1 cellular context compared by ENCODE assay signal in the genomic region with DNA sequence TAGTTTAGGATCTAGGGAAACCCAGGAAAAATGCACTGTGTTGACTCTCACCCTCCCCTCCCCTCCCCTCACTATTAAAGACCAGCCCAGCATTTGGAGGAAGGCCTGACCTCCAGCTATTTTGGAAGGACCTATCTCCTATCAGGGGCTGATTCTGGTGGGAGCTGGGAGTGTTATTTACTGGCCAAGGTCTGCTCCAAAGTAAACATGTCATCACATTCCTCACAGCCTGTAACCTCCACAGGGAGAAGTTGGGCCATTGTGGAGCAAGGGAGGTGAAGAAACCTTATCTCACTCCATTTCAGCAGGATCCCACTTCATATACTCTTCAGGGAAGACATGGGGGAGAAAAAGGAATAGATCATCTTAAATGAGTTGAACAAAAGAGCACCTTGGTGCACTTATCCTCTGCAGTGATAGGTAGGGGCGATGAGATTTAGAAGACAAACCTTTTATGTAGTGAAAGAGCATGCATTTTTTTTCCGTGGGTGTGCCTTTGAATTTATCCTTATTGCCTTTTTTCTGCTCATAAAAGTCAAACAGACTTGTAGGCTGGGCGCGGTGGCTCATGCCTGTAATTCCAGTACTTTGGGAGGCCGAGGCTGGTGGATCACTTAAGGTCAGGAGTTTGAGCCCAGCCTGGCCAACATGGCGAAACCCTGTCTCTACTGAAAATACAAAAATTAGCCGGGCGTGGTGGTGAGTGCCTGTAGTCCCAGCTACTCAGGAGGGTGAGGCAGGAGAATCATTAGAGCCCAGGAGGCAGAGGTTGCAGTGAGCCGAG.
TF ChIP-seq lines count a peak whose summit lies in the region.

No MANE protein-coding gene starts in this region.

TF ChIP-seq in HepG2, 621 proteins besides CTCF, POLR2A, EP300 and RAD21 (continued from another document and continues in another):
- TF ChIP-seq AHDC1 (CRISPR knock-in tag; IDR thresholded peaks at IDR 0.05; ENCODE audit: borderline replicate concordance) (peak; percentile 89; the same call in 1 of the 2 replicates), ZNF510 (CRISPR knock-in tag; IDR thresholded peaks at IDR 0.05; ENCODE audit: low read depth) (0 out of 2 replicates have a peak, but pooled peaks have one; percentile 61), JUN (CRISPR knock-in tag; IDR thresholded peaks at IDR 0.05) (peak; percentile 83; the same call in 1 of the 2 replicates), ZNF564 (CRISPR knock-in tag; IDR thresholded peaks at IDR 0.05) (0 out of 2 replicates have a peak, but pooled peaks have one; percentile 36), RARA (CRISPR knock-in tag; IDR thresholded peaks at IDR 0.05) (peak; percentile 73), NR2F1 (CRISPR knock-in tag; IDR thresholded peaks at IDR 0.05) (0 out of 4 replicates have a peak, but pooled peaks of 1 of the 2 experiments have one; percentile 19), SMC3 (IDR thresholded peaks at IDR 0.05; ENCODE audit: low read length) (peak; percentile 25; the same call in 1 of the 2 replicates), MAZ (IDR thresholded peaks at IDR 0.05; ENCODE audit: borderline replicate concordance, low read depth, low read length) (peak; percentile 39; the same call in 1 of the 2 replicates), MAZ (CRISPR knock-in tag; IDR thresholded peaks at IDR 0.05; ENCODE audit: low read depth) (peak; percentile 56; the same call in 1 of the 2 replicates), HOXA9 (CRISPR knock-in tag; IDR thresholded peaks at IDR 0.05; ENCODE audit: borderline replicate concordance) (no peak), ZNF776 (CRISPR knock-in tag; IDR thresholded peaks at IDR 0.05) (no peak), MED8 (CRISPR knock-in tag; IDR thresholded peaks at IDR 0.05; ENCODE audit: insufficient replicate concordance) (no peak), ZNF441 (CRISPR knock-in tag; IDR thresholded peaks at IDR 0.05; ENCODE audit: borderline replicate concordance) (no peak), ZFX (CRISPR knock-in tag; IDR thresholded peaks at IDR 0.05; ENCODE audit: low read depth) (peak; percentile 74), ZNF7 (CRISPR knock-in tag; IDR thresholded peaks at IDR 0.05) (no peak), NFRKB (IDR thresholded peaks at IDR 0.05) (no peak), ZMYM3 (CRISPR knock-in tag; IDR thresholded peaks at IDR 0.05) (peak; percentile 69), HNRNPK (IDR thresholded peaks at IDR 0.05; ENCODE audit: low read depth, low read length, poor library complexity, severe bottlenecking) (no peak), ZNF235 (CRISPR knock-in tag; IDR thresholded peaks at IDR 0.05; ENCODE audit: borderline replicate concordance) (no peak), HCFC1 (IDR thresholded peaks at IDR 0.05; ENCODE audit: low read depth, low read length) (no peak), GTF2F1 (IDR thresholded peaks at IDR 0.05; ENCODE audit: low read length) (no peak), ZNF720 (CRISPR knock-in tag; IDR thresholded peaks at IDR 0.05) (no peak), ZIK1 (CRISPR knock-in tag; IDR thresholded peaks at IDR 0.05; ENCODE audit: borderline replicate concordance, low read depth) (no peak), RCOR2 (CRISPR knock-in tag; IDR thresholded peaks at IDR 0.05) (0 out of 2 replicates have a peak, but pooled peaks have one; percentile 44), ZNF253 (CRISPR knock-in tag; IDR thresholded peaks at IDR 0.05; ENCODE audit: borderline replicate concordance) (no peak), ZNF468 (CRISPR knock-in tag; IDR thresholded peaks at IDR 0.05) (no peak), ZFP90 (CRISPR knock-in tag; IDR thresholded peaks at IDR 0.05; ENCODE audit: borderline replicate concordance) (0 out of 2 replicates have a peak, but pooled peaks have one; percentile 59), ZNF704 (CRISPR knock-in tag; IDR thresholded peaks at IDR 0.05; ENCODE audit: borderline replicate concordance) (no peak), ZNF263 (CRISPR knock-in tag; IDR thresholded peaks at IDR 0.05) (no peak), CAMTA2 (CRISPR knock-in tag; IDR thresholded peaks at IDR 0.05; ENCODE audit: borderline replicate concordance) (no peak), HNRNPUL1 (IDR thresholded peaks at IDR 0.05; ENCODE audit: low read depth, low read length) (no peak), RFX5 (IDR thresholded peaks at IDR 0.05; ENCODE audit: low read depth, low read length) (no peak), FIP1L1 (IDR thresholded peaks at IDR 0.05; ENCODE audit: borderline replicate concordance, insufficient read depth, low read depth, low read length) (no peak), NFE2L2 (IDR thresholded peaks at IDR 0.05; ENCODE audit: low read length) (no peak), EHMT2 (IDR thresholded peaks at IDR 0.05; ENCODE audit: borderline replicate concordance, low read depth, low read length) (no peak), PTBP1 (IDR thresholded peaks at IDR 0.05; ENCODE audit: low read depth, low read length, poor library complexity, severe bottlenecking) (no peak), HOXA5 (CRISPR knock-in tag; IDR thresholded peaks at IDR 0.05) (no peak), ZNF101 (CRISPR knock-in tag; IDR thresholded peaks at IDR 0.05; ENCODE audit: borderline replicate concordance, low read depth) (no peak)
- TF ChIP-seq, protein P1, sequence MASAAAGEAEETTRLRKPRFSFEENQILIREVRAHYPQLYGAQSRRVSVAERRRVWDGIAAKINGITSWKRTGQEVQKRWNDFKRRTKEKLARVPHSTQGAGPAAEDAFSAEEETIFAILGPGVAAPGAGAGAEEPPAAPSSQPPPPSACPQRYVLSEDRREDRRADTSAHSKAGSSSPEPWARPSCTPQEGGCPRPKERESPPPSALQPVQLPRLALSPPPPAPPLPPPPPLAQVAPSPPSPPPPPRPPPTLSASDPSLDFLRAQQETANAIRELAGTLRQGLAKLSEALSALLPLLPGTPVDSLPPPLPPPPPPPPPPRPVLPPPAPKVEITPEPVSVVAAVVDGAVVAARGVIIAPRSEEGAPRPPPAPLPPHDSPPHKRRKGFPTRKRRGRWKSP (CRISPR knock-in tag; IDR thresholded peaks at IDR 0.05) = no peak
- TF ChIP-seq, protein P2, sequence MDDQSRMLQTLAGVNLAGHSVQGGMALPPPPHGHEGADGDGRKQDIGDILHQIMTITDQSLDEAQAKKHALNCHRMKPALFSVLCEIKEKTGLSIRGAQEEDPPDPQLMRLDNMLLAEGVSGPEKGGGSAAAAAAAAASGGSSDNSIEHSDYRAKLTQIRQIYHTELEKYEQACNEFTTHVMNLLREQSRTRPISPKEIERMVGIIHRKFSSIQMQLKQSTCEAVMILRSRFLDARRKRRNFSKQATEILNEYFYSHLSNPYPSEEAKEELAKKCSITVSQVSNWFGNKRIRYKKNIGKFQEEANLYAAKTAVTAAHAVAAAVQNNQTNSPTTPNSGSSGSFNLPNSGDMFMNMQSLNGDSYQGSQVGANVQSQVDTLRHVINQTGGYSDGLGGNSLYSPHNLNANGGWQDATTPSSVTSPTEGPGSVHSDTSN (CRISPR knock-in tag; IDR thresholded peaks at IDR 0.05; ENCODE audit: borderline replicate concordance) = no peak
- TF ChIP-seq, protein P3, sequence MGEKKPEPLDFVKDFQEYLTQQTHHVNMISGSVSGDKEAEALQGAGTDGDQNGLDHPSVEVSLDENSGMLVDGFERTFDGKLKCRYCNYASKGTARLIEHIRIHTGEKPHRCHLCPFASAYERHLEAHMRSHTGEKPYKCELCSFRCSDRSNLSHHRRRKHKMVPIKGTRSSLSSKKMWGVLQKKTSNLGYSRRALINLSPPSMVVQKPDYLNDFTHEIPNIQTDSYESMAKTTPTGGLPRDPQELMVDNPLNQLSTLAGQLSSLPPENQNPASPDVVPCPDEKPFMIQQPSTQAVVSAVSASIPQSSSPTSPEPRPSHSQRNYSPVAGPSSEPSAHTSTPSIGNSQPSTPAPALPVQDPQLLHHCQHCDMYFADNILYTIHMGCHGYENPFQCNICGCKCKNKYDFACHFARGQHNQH (CRISPR knock-in tag; IDR thresholded peaks at IDR 0.05) = no peak
- TF ChIP-seq, protein P4, sequence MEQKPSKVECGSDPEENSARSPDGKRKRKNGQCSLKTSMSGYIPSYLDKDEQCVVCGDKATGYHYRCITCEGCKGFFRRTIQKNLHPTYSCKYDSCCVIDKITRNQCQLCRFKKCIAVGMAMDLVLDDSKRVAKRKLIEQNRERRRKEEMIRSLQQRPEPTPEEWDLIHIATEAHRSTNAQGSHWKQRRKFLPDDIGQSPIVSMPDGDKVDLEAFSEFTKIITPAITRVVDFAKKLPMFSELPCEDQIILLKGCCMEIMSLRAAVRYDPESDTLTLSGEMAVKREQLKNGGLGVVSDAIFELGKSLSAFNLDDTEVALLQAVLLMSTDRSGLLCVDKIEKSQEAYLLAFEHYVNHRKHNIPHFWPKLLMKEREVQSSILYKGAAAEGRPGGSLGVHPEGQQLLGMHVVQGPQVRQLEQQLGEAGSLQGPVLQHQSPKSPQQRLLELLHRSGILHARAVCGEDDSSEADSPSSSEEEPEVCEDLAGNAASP (CRISPR knock-in tag; IDR thresholded peaks at IDR 0.05; ENCODE audit: borderline replicate concordance) = peak; percentile 64; the same call in 1 of the 2 replicates
- TF ChIP-seq, protein P5, sequence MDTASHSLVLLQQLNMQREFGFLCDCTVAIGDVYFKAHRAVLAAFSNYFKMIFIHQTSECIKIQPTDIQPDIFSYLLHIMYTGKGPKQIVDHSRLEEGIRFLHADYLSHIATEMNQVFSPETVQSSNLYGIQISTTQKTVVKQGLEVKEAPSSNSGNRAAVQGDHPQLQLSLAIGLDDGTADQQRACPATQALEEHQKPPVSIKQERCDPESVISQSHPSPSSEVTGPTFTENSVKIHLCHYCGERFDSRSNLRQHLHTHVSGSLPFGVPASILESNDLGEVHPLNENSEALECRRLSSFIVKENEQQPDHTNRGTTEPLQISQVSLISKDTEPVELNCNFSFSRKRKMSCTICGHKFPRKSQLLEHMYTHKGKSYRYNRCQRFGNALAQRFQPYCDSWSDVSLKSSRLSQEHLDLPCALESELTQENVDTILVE (CRISPR knock-in tag; IDR thresholded peaks at IDR 0.05) = no peak
- TF ChIP-seq, protein P6, sequence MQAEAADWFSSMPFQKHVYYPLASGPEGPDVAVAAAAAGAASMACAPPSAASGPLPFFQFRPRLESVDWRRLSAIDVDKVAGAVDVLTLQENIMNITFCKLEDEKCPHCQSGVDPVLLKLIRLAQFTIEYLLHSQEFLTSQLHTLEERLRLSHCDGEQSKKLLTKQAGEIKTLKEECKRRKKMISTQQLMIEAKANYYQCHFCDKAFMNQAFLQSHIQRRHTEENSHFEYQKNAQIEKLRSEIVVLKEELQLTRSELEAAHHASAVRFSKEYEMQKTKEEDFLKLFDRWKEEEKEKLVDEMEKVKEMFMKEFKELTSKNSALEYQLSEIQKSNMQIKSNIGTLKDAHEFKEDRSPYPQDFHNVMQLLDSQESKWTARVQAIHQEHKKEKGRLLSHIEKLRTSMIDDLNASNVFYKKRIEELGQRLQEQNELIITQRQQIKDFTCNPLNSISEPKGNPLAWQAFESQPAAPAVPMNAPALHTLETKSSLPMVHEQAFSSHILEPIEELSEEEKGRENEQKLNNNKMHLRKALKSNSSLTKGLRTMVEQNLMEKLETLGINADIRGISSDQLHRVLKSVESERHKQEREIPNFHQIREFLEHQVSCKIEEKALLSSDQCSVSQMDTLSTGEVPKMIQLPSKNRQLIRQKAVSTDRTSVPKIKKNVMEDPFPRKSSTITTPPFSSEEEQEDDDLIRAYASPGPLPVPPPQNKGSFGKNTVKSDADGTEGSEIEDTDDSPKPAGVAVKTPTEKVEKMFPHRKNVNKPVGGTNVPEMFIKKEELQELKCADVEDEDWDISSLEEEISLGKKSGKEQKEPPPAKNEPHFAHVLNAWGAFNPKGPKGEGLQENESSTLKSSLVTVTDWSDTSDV (CRISPR knock-in tag; IDR thresholded peaks at IDR 0.05) = no peak
